11 cellular contexts compared by ENCODE assay signal in genomic region chr11:60377737-60378136, GRCh38. TPM values are rescaled to one million over a fixed set of nuclear protein-coding genes. Genes with fewer than 3 reads are reported as not detected.
A peak's percentile ranks its signal among the peaks of the same experiment; 100 is the strongest.
DNase-seq lines count a peak whose midpoint lies in the region; ATAC-seq and TF ChIP-seq lines count a peak whose summit lies in the region.
"Had no signal": no experiment of that assay in that cellular context is flagged by ENCODE, and none has a peak within 500 bp of the region (broad histone marks: within the 10 kb centered on the region; RNA-seq: fewer than 3 reads in every experiment).

No MANE protein-coding gene starts in this region.

- H3K27me3 ChIP-seq in osteoblast (ENCODE audit: insufficient read depth, low read length) (no peaks in the 10 kb centered on the region), uterus (no peaks in the 10 kb centered on the region)

- H3K9me3 Mint-ChIP-seq in activated naive CD8-positive, alpha-beta T cell treated with anti-CD3 and anti-CD28 coated beads, Interleukin-2, amount 50 U/mL, for 24 hours, result no peaks in the 10 kb centered on the region
- H3K9me3 Mint-ChIP-seq: activated T-cell treated with anti-CD3 and anti-CD28 coated beads, Interleukin-2, amount 50 U/mL, for 4 hours; natural killer cell had no signal

- H3K27ac ChIP-seq in osteoblast (ENCODE audit: low read depth, low read length), result no peak overlapping the region
- no peak overlapping the region for H3K27ac ChIP-seq in uterus

- H3K4me1 Mint-ChIP-seq in activated naive CD8-positive, alpha-beta T cell treated with anti-CD3 and anti-CD28 coated beads, Interleukin-2, amount 50 U/mL, for 24 hours, result peaks cover 15% of the 10 kb centered on the region

- H3K36me3 Mint-ChIP-seq in activated naive CD8-positive, alpha-beta T cell treated with anti-CD3 and anti-CD28 coated beads, Interleukin-2, amount 50 U/mL, for 24 hours (ENCODE audit: low read depth), result no peaks in the 10 kb centered on the region
- H3K36me3 Mint-ChIP-seq: natural killer cell had no signal

- H3K36me3 ChIP-seq in osteoblast (ENCODE audit: insufficient read depth, low read length) (no peaks in the 10 kb centered on the region), uterus (no peaks in the 10 kb centered on the region)

- H3K4me1 ChIP-seq in osteoblast (ENCODE audit: insufficient read depth, low read length) (no peaks in the 10 kb centered on the region), uterus (no peaks in the 10 kb centered on the region)

- H3K9me3 ChIP-seq in osteoblast (ENCODE audit: low read depth, low read length) (no peaks in the 10 kb centered on the region), uterus (no peaks in the 10 kb centered on the region)

- H4K20me1 ChIP-seq in osteoblast (ENCODE audit: insufficient read depth, low read length), result no peaks in the 10 kb centered on the region

- peaks cover 16% of the 10 kb centered on the region for H3K27me3 Mint-ChIP-seq in activated naive CD8-positive, alpha-beta T cell treated with anti-CD3 and anti-CD28 coated beads, Interleukin-2, amount 50 U/mL, for 24 hours

- no peak overlapping the region for H3K4me3 ChIP-seq in osteoblast (ENCODE audit: insufficient read depth, low read length)
- no peak overlapping the region for H3K4me3 ChIP-seq in uterus

- intact Hi-C loops in uterus (cut with DNase I; ENCODE audit: low total_unique reads), result no loop called here

- H2AFZ ChIP-seq in osteoblast (ENCODE audit: low read length), result no peak overlapping the region

- DNase-seq in activated naive CD8-positive, alpha-beta T cell treated with anti-CD3 and anti-CD28 coated beads, Interleukin-2, amount 50 U/mL, for 24 hours, result no peak
- DNase-seq in osteoblast (ENCODE audit: insufficient read length, low spot score, missing footprints) (peak; percentile 46), NCI-H82 (lab: John Stamatoyannopoulos, UW) (no peak), uterus (no peak)
- DNase-seq: activated T-cell treated with anti-CD3 and anti-CD28 coated beads, Interleukin-2, amount 50 U/mL, for 4 hours; EL; natural killer cell had no signal

- no peak for TF ChIP-seq CTCF in osteoblast (IDR thresholded peaks at IDR 0.05; ENCODE audit: extremely low read depth, low read depth, low read length)
- TF ChIP-seq CTCF in uterus (IDR thresholded peaks at IDR 0.05), result no peak

- H3K4me3 Mint-ChIP-seq in activated naive CD8-positive, alpha-beta T cell treated with anti-CD3 and anti-CD28 coated beads, Interleukin-2, amount 50 U/mL, for 24 hours, result no peak overlapping the region
- H3K4me3 Mint-ChIP-seq: activated T-cell treated with anti-CD3 and anti-CD28 coated beads, Interleukin-2, amount 50 U/mL, for 4 hours had no signal

- H3K4me2 ChIP-seq in osteoblast (ENCODE audit: insufficient read depth, low read length), result no peak overlapping the region

- ATAC-seq in GM18498 (IDR thresholded peaks at IDR 0.05; ENCODE audit: unreplicated experiment) (peak; percentile 56), HG02973 (IDR thresholded peaks at IDR 0.05; ENCODE audit: unreplicated experiment) (peak; percentile 40), HG03457 (IDR thresholded peaks at IDR 0.05; ENCODE audit: unreplicated experiment) (no peak), HG03469 (IDR thresholded peaks at IDR 0.05; ENCODE audit: unreplicated experiment) (no peak)
- no peak for ATAC-seq in activated naive CD8-positive, alpha-beta T cell treated with anti-CD3 and anti-CD28 coated beads, Interleukin-2, amount 50 U/mL, for 24 hours
- ATAC-seq: activated T-cell treated with anti-CD3 and anti-CD28 coated beads, Interleukin-2, amount 50 U/mL, for 4 hours had no signal

- no peak for TF ChIP-seq POLR2A in uterus (IDR thresholded peaks at IDR 0.05)

- H3K27ac Mint-ChIP-seq in activated naive CD8-positive, alpha-beta T cell treated with anti-CD3 and anti-CD28 coated beads, Interleukin-2, amount 50 U/mL, for 24 hours, result peak overlapping the region; percentile 52
- H3K27ac Mint-ChIP-seq: natural killer cell had no signal

- no peaks in the 10 kb centered on the region for H3K79me2 ChIP-seq in osteoblast (ENCODE audit: insufficient read depth, low read length)

RNA-seq across cellular contexts. Expression of gene MS4A7, which starts 0.6 kb away (rescaled TPM):
- under 0.01 and 0.36 TPM in 2 replicates for total RNA-seq in osteoblast
- 10 to 100 TPM; 11.0 to 45.9 (median 29.0) TPM for total RNA-seq in uterus

RNA-seq across cellular contexts. Expression of gene MS4A14, which starts 18.5 kb away (rescaled TPM):
- not detected in 2 replicates for total RNA-seq in osteoblast
- total RNA-seq in uterus, result 1 to 10 TPM in 1 of 4 donors, under 1 TPM in 1, not detected in 2; 0.26 to 1.7 TPM
- total RNA-seq: activated T-cell treated with anti-CD3 and anti-CD28 coated beads, Interleukin-2, amount 50 U/mL, for 4 hours had no signal

RNA-seq across cellular contexts. Expression of gene MS4A6E, which starts 50.7 kb away (rescaled TPM):
- not detected in 2 replicates for total RNA-seq in osteoblast
- not detected for total RNA-seq in uterus
- total RNA-seq: activated T-cell treated with anti-CD3 and anti-CD28 coated beads, Interleukin-2, amount 50 U/mL, for 4 hours; natural killer cell had no signal

RNA-seq across cellular contexts. Expression of gene MS4A5, which starts 51.6 kb away (rescaled TPM):
- total RNA-seq in osteoblast (not detected in 2 replicates), uterus (not detected)
- total RNA-seq: activated T-cell treated with anti-CD3 and anti-CD28 coated beads, Interleukin-2, amount 50 U/mL, for 4 hours; natural killer cell had no signal

Comparison
In these comparisons a context has a peak if more than half of its experiments do, and no peak if none do; other contexts are left out.
1. ATAC-seq: peak in GM18498 (single experiment) and HG02973 (single experiment); none in activated naive CD8-positive, alpha-beta T cell treated with anti-CD3 and anti-CD28 coated beads, Interleukin-2, amount 50 U/mL, for 24 hours (single experiment), HG03457 (single experiment) and HG03469 (single experiment).